In genomic region chr22:46289244-46289891, GRCh38 we compare ENCODE assay signal across 25 cellular contexts. TPM values are rescaled to one million over a fixed set of nuclear protein-coding genes. Genes with fewer than 3 reads are reported as not detected.
A peak's percentile ranks its signal among the peaks of the same experiment; 100 is the strongest.
DNase-seq lines count a peak whose midpoint lies in the region; ATAC-seq, FAIRE-seq and TF ChIP-seq lines count a peak whose summit lies in the region.
"Had no signal": no experiment of that assay in that cellular context is flagged by ENCODE, and none has a peak within 500 bp of the region (broad histone marks: within the 10 kb centered on the region; RNA-seq: fewer than 3 reads in every experiment).

No MANE protein-coding gene starts in this region.

- CTCF ChIA-PET in CD8-positive, alpha-beta memory T cell (lab: Charles Lee) = no interaction called here
- CTCF ChIA-PET in K562 (lab: Yijun Ruan, JAX; ENCODE audit: low intra/inter-chr PET ratio) = no interaction called here

- H3K4me1 Mint-ChIP-seq in CD8-positive, alpha-beta memory T cell = peaks cover 22 to 38% (median 27%) of the 10 kb centered on the region in 3 donors

- no TSS peak for BruUV-seq in K562 (replicated peaks; lab: Mats Ljungman, UMichigan)

- H3K36me3 Mint-ChIP-seq in CD8-positive, alpha-beta memory T cell = peaks cover 4 to 26% (median 10%) of the 10 kb centered on the region in 3 donors

- TF ChIP-seq RAD21 in K562 (CRISPR knock-in tag; conservative IDR thresholded peaks at IDR 0.05 in 1 of 2, IDR thresholded peaks at IDR 0.05 in 1 of 2) = no peak

- H3K27ac ChIP-seq in CD8-positive, alpha-beta memory T cell (ENCODE audit: low read depth, low read length) = peak overlapping the region; percentile 54
- H3K27ac ChIP-seq in K562 (ENCODE audit: extremely low read depth, low read depth, low read length) (no peak overlapping the region), psoas muscle (no peak overlapping the region), WERI-Rb-1 (no peak overlapping the region)
- H3K27ac ChIP-seq: dorsolateral prefrontal cortex, HL-60 had no signal

- H3K9me1 ChIP-seq in K562 (ENCODE audit: control insufficient read depth, insufficient read depth, low read length) = no peaks in the 10 kb centered on the region

- no peaks in the 10 kb centered on the region for H3K9me3 ChIP-seq in CD8-positive, alpha-beta memory T cell (ENCODE audit: low read length)
- H3K9me3 ChIP-seq in K562 (replicated peaks; ENCODE audit: control insufficient read depth, insufficient read depth, low read depth, low read length) (no peaks in the 10 kb centered on the region), psoas muscle (no peaks in the 10 kb centered on the region), mucosa of descending colon (no peaks in the 10 kb centered on the region), WERI-Rb-1 (ENCODE audit: severe bottlenecking) (no peaks in the 10 kb centered on the region)

- TF ChIP-seq EP300 in K562 (IDR thresholded peaks at IDR 0.05; ENCODE audit: low read length) = no peak

- H3K27me3 Mint-ChIP-seq in CD8-positive, alpha-beta memory T cell = no peaks in the 10 kb centered on the region
- H3K27me3 Mint-ChIP-seq: activated CD4-positive, alpha-beta T cell treated with anti-CD3 and anti-CD28 coated beads, Interleukin-2, amount 10 ng/mL, durations not matched to agents 24 days and 14 days; activated naive CD8-positive, alpha-beta T cell treated with anti-CD3 and anti-CD28 coated beads, Interleukin-2, amount 10 ng/mL, durations not matched to agents 7 days and 5 days had no signal

- H4K20me1 ChIP-seq in K562 (replicated peaks; ENCODE audit: control insufficient read depth, insufficient read depth, low read length) = no peaks in the 10 kb centered on the region

- no peak; the same call in 1 of the 2 replicates for TF ChIP-seq POLR2A in K562 (conservative IDR thresholded peaks at IDR 0.05)

- no peak overlapping the region for H2AFZ ChIP-seq in K562 (ENCODE audit: low read depth, low read length)

- no peaks in the 10 kb centered on the region for H3K36me3 ChIP-seq in CD8-positive, alpha-beta memory T cell (ENCODE audit: insufficient read depth, low read length)
- H3K36me3 ChIP-seq in K562 (ENCODE audit: control insufficient read depth, insufficient read depth, low read length) (peaks cover 29% of the 10 kb centered on the region), psoas muscle (ENCODE audit: insufficient read depth in 1 of 2, low read depth in 1 of 2) (peaks cover 0 to 57% of the 10 kb centered on the region in 2 donors), mucosa of descending colon (ENCODE audit: low read depth) (peaks cover 9% of the 10 kb centered on the region), WERI-Rb-1 (peaks cover 14% of the 10 kb centered on the region)

- H3K27ac Mint-ChIP-seq in CD8-positive, alpha-beta memory T cell = peak overlapping the region in 7 of 8 donors; percentile 50 to 98 (median 86)
- H3K27ac Mint-ChIP-seq: activated CD4-positive, alpha-beta T cell treated with anti-CD3 and anti-CD28 coated beads, Interleukin-2, amount 10 ng/mL, durations not matched to agents 24 days and 14 days had no signal

- ATAC-seq in K562 (no peak), psoas muscle (peak in 3 of 4 donors; percentile 2 to 58 (median 11)), mucosa of descending colon (no peak)
- ATAC-seq: HCT116, SK-N-SH treated with all-trans-retinoic acid at 6 μM for 48 hours had no signal

- H3K4me2 ChIP-seq in K562 (ENCODE audit: insufficient read depth, low read length) = no peak overlapping the region

- no peak overlapping the region for H3K9ac ChIP-seq in K562 (ENCODE audit: insufficient read depth in 1 of 2, low read depth in 2 of 2, low read length in 2 of 2)

- H3K4me3 ChIP-seq in CD8-positive, alpha-beta memory T cell (ENCODE audit: low read length) = no peak overlapping the region
- H3K4me3 ChIP-seq in K562 (no peak overlapping the region), psoas muscle (no peak overlapping the region), mucosa of descending colon (no peak overlapping the region), WERI-Rb-1 (ENCODE audit: low read depth, low read length) (no peak overlapping the region)
- H3K4me3 ChIP-seq: dorsolateral prefrontal cortex had no signal

- POLR2A ChIA-PET in CD8-positive, alpha-beta memory T cell (lab: Charles Lee) = interaction anchor here (1.2 kb wide), 1 partner anchor 253 kb away, joined by 3 read pairs; no protein-coding TSS in a partner anchor
- POLR2A ChIA-PET in K562 (lab: Yijun Ruan, JAX) = interaction anchor here (0.7 to 0.8 kb wide), 2 partner anchors 21 to 31 kb away, joined by 3 to 4 read pairs; no protein-coding TSS in a partner anchor

- no peaks in the 10 kb centered on the region for H3K27me3 ChIP-seq in CD8-positive, alpha-beta memory T cell (ENCODE audit: insufficient read depth, low read length, poor library complexity, severe bottlenecking)
- H3K27me3 ChIP-seq in K562 (ENCODE audit: control insufficient read depth in 2 of 2, insufficient read depth in 2 of 2, low read length in 2 of 2) = no peaks in the 10 kb centered on the region
- no peaks in the 10 kb centered on the region for H3K27me3 ChIP-seq in psoas muscle (ENCODE audit: insufficient read depth in 3 of 3, low read length in 2 of 3)
- no peaks in the 10 kb centered on the region for H3K27me3 ChIP-seq in WERI-Rb-1 (ENCODE audit: insufficient read depth, low read depth, severe bottlenecking)
- H3K27me3 ChIP-seq: dorsolateral prefrontal cortex had no signal

- in situ Hi-C loops in K562 (cut with MboI) = no loop called here

- no peaks in the 10 kb centered on the region for H3K79me2 ChIP-seq in K562 (ENCODE audit: control insufficient read depth, insufficient read depth, low read length)

- H3K4me1 ChIP-seq in CD8-positive, alpha-beta memory T cell (ENCODE audit: insufficient read depth, low read length) = peaks cover 22% of the 10 kb centered on the region
- peaks cover 0 to 19% of the 10 kb centered on the region in 2 experiments; a peak in 2 of 5 replicates for H3K4me1 ChIP-seq in K562 (replicated peaks in 1 of 2; ENCODE audit: control insufficient read depth in 2 of 2, insufficient read depth in 2 of 2, low read length in 2 of 2)
- peaks cover 4% of the 10 kb centered on the region for H3K4me1 ChIP-seq in psoas muscle
- H3K4me1 ChIP-seq in mucosa of descending colon (ENCODE audit: low read depth) = peaks cover 3% of the 10 kb centered on the region

- intact Hi-C loops in K562 (cut with micrococcal nuclease) = no loop called here
- intact Hi-C loops in psoas muscle (cut with DNase I) = no loop called here
- intact Hi-C loops in mucosa of descending colon (cut with DNase I, micrococcal nuclease) = no loop called here

- peak in 1 of 5 donors; percentile 52 for DNase-seq in CD8-positive, alpha-beta memory T cell
- DNase-seq in K562 (ENCODE audit: extremely low read depth in 1 of 4, low spot score in 3 of 4) (no peak), islet precursor cell (peak; percentile 50), psoas muscle (peak in 1 of 2 donors; percentile 51), mucosa of descending colon (no peak), AG20443 (ENCODE audit: low spot score) (no peak), nucleus accumbens (lab: John Stamatoyannopoulos, UW) (no peak), WERI-Rb-1 (no peak)
- DNase-seq: activated CD4-positive, alpha-beta T cell treated with anti-CD3 and anti-CD28 coated beads, Interleukin-2, amount 10 ng/mL, durations not matched to agents 24 days and 14 days; activated CD8-positive, alpha-beta memory T cell treated with anti-CD3 and anti-CD28 coated beads, Interleukin-2, amount 50 U/mL, for 4 hours; activated naive CD8-positive, alpha-beta T cell treated with anti-CD3 and anti-CD28 coated beads, Interleukin-2, amount 10 ng/mL, durations not matched to agents 7 days and 5 days; cerebellar nuclear complex; dorsolateral prefrontal cortex; foreskin fibroblast; NCI-H1092 treated with DMSO at 0.1 percent for 48 hours; NCI-H2029; NCI-H82; stimulated activated CD4-positive, alpha-beta T cell treated with anti-CD3 and anti-CD28 coated beads, Interleukin-2, amount 100 ng/mL, for 48 hours; stimulated activated naive CD4-positive, alpha-beta T cell treated with Interleukin-2 at 50 U/mL for 16 hours had no signal

- H3K9me3 Mint-ChIP-seq in CD8-positive, alpha-beta memory T cell = peaks cover 0 to 3% (median 2%) of the 10 kb centered on the region in 5 donors
- H3K9me3 Mint-ChIP-seq: activated CD4-positive, alpha-beta T cell treated with anti-CD3 and anti-CD28 coated beads, Interleukin-2, amount 10 ng/mL, durations not matched to agents 24 days and 14 days; activated naive CD8-positive, alpha-beta T cell treated with anti-CD3 and anti-CD28 coated beads, Interleukin-2, amount 10 ng/mL, durations not matched to agents 7 days and 5 days had no signal

- FAIRE-seq in K562 (lab: Jason Lieb, UNC) = no peak

- H3K4me3 Mint-ChIP-seq in CD8-positive, alpha-beta memory T cell = peak overlapping the region in 3 of 7 donors; percentile 48 to 73 (median 72)
- H3K4me3 Mint-ChIP-seq: activated CD4-positive, alpha-beta T cell treated with anti-CD3 and anti-CD28 coated beads, Interleukin-2, amount 10 ng/mL, durations not matched to agents 24 days and 14 days had no signal

- WGBS in K562 (ENCODE audit: insufficient coverage, low coverage, missing lambda C conversion rate) = 80% methylated on average over 12 of the region's 33 CpGs
- WGBS in psoas muscle, 3 donors = 65 to 73% (median 67%) methylated on average over 33 of the region's 33 CpGs

- TF ChIP-seq CTCF in K562 (IDR thresholded peaks at IDR 0.05 in 2 of 3, conservative IDR thresholded peaks at IDR 0.05 in 1 of 3; ENCODE audit: insufficient read depth in 2 of 3, low read depth in 1 of 3, low read length in 3 of 3) (no peak), psoas muscle (IDR thresholded peaks at IDR 0.05) (no peak), mucosa of descending colon (IDR thresholded peaks at IDR 0.05) (no peak), WERI-Rb-1 (IDR thresholded peaks at IDR 0.05; ENCODE audit: low read depth, low read length) (no peak)

RNA-seq across cellular contexts. Expression of gene GTSE1, which starts 7.3 kb away (rescaled TPM):
- 10 to 100 TPM; 27.4 to 30.9 TPM for total RNA-seq in CD8-positive, alpha-beta memory T cell
- polyA plus RNA-seq in CD8-positive, alpha-beta memory T cell = 0.10 TPM
- 29.5 and 46.4 TPM in 2 replicates for total RNA-seq in K562 (2011; cell fraction: chromatin; rRNA removed; ENCODE audit: low replicate concordance)
- total RNA-seq in K562 (2011; cell fraction: nucleolus; rRNA removed) = 24.9 and 26.0 TPM in 2 replicates
- total RNA-seq in K562 (2011; cell fraction: nucleoplasm; rRNA removed) = 25.7 and 26.0 TPM in 2 replicates
- total RNA-seq in K562 (2014; rRNA removed) (12.6 and 15.1 TPM in 2 replicates), K562 (2014; rRNA removed; fragmentation: Illumina TruSeq; extraction: Trizol) (7.8 and 8.6 TPM in 2 replicates), K562 (2015; rRNA removed; fragmentation: Illumina TruSeq; extraction: Trizol) (12.8 and 14.8 TPM in 2 replicates), K562 (2021) (20.5 and 22.5 TPM in 2 replicates), psoas muscle (under 1 TPM in 3 of 4 donors, not detected in 1; 0.15 to 0.47 (median 0.29) TPM), mucosa of descending colon (10 to 100 TPM in 1 of 3 donors, 1 to 10 TPM in 2; 1.6 to 10.9 (median 3.6) TPM)
- polyA plus RNA-seq in K562 (2011; rRNA removed) (12.9 and 13.9 TPM in 2 replicates), K562 (2014; fragmentation: Illumina TruSeq; extraction: Trizol) (17.2 and 18.0 TPM in 2 replicates), K562 (2014; fragmentation: Nextera tagmentation; extraction: Ambion mirVana) (1 to 10 TPM; 2.5 to 3.5 TPM), K562 (2014; rRNA removed) (16.6 and 19.6 TPM in 2 replicates), psoas muscle (under 1 TPM; 0.04 to 0.18 (median 0.13) TPM)
- polyA plus RNA-seq in K562 (2011; cell fraction: cytosol; rRNA removed) = 13.1 and 14.9 TPM in 2 replicates
- polyA plus RNA-seq in K562 (2011; cell fraction: nucleus; rRNA removed) = 16.7 and 24.3 TPM in 2 replicates
- polyA plus RNA-seq in K562 (2012) = 15.6 and 22.6 TPM in 2 replicates
- polyA minus RNA-seq in K562 (2011; rRNA and poly(A)+ RNA removed) = 6.6 and 6.7 TPM in 2 replicates
- polyA minus RNA-seq in K562 (2011; cell fraction: cytosol; rRNA and poly(A)+ RNA removed) = 7.7 and 11.9 TPM in 2 replicates
- 8.8 and 11.9 TPM in 2 replicates for polyA minus RNA-seq in K562 (2011; cell fraction: nucleus; rRNA and poly(A)+ RNA removed)

RNA-seq across cellular contexts. Expression of gene TTC38, which starts 21.6 kb away (rescaled TPM):
- 10 to 100 TPM; 17.4 to 20.0 TPM for total RNA-seq in CD8-positive, alpha-beta memory T cell
- polyA plus RNA-seq in CD8-positive, alpha-beta memory T cell = 15.6 TPM
- 44.5 and 81.7 TPM in 2 replicates for total RNA-seq in K562 (2011; cell fraction: chromatin; rRNA removed; ENCODE audit: low replicate concordance)
- 45.4 and 50.8 TPM in 2 replicates for total RNA-seq in K562 (2011; cell fraction: nucleolus; rRNA removed)
- 39.4 and 44.0 TPM in 2 replicates for total RNA-seq in K562 (2011; cell fraction: nucleoplasm; rRNA removed)
- total RNA-seq in K562 (2014; rRNA removed) = 18.1 and 27.6 TPM in 2 replicates
- total RNA-seq in K562 (2014; rRNA removed; fragmentation: Illumina TruSeq; extraction: Trizol) = 12.5 and 14.4 TPM in 2 replicates
- 18.2 and 22.2 TPM in 2 replicates for total RNA-seq in K562 (2015; rRNA removed; fragmentation: Illumina TruSeq; extraction: Trizol)
- total RNA-seq in K562 (2021) = 23.0 and 28.4 TPM in 2 replicates
- 21.4 and 38.9 TPM in 2 replicates for polyA plus RNA-seq in K562 (2011; rRNA removed)
- 32.9 and 33.8 TPM in 2 replicates for polyA plus RNA-seq in K562 (2011; cell fraction: cytosol; rRNA removed)
- polyA plus RNA-seq in K562 (2011; cell fraction: nucleus; rRNA removed) = 55.5 and 90.2 TPM in 2 replicates
- 13.8 and 18.0 TPM in 2 replicates for polyA plus RNA-seq in K562 (2012)
- polyA plus RNA-seq in K562 (2014; fragmentation: Illumina TruSeq; extraction: Trizol) = 16.9 and 17.9 TPM in 2 replicates
- 1 to 10 TPM in 1 of 2 experiments, under 1 TPM in 1; 0.84 to 2.5 TPM for polyA plus RNA-seq in K562 (2014; fragmentation: Nextera tagmentation; extraction: Ambion mirVana)
- 13.9 and 20.3 TPM in 2 replicates for polyA plus RNA-seq in K562 (2014; rRNA removed)
- polyA minus RNA-seq in K562 (2011; rRNA and poly(A)+ RNA removed) = 22.3 and 22.8 TPM in 2 replicates
- 16.7 and 34.3 TPM in 2 replicates for polyA minus RNA-seq in K562 (2011; cell fraction: cytosol; rRNA and poly(A)+ RNA removed)
- polyA minus RNA-seq in K562 (2011; cell fraction: nucleus; rRNA and poly(A)+ RNA removed) = 19.3 and 27.3 TPM in 2 replicates
- 10 to 100 TPM; 11.3 to 19.5 (median 14.9) TPM for total RNA-seq in psoas muscle
- polyA plus RNA-seq in psoas muscle = 10 to 100 TPM in 2 of 3 donors, 1 to 10 TPM in 1; 9.9 to 15.0 (median 13.4) TPM
- 100 to 1,000 TPM in 1 of 3 donors, 10 to 100 TPM in 2; 70.2 to 157 (median 90.7) TPM for total RNA-seq in mucosa of descending colon

RNA-seq across cellular contexts. Expression of gene PKDREJ, which starts 26.2 kb away (rescaled TPM):
- not detected for total RNA-seq in CD8-positive, alpha-beta memory T cell
- 0.03 TPM for polyA plus RNA-seq in CD8-positive, alpha-beta memory T cell
- 0.05 TPM in 1 of 2 replicates, not detected in the other for total RNA-seq in K562 (2011; cell fraction: chromatin; rRNA removed; ENCODE audit: low replicate concordance)
- not detected in 2 replicates for total RNA-seq in K562 (2011; cell fraction: nucleolus; rRNA removed)
- not detected in 2 replicates for total RNA-seq in K562 (2011; cell fraction: nucleoplasm; rRNA removed)
- total RNA-seq in K562 (2014; rRNA removed) (not detected in 2 replicates), K562 (2014; rRNA removed; fragmentation: Illumina TruSeq; extraction: Trizol) (not detected in 2 replicates), K562 (2015; rRNA removed; fragmentation: Illumina TruSeq; extraction: Trizol) (not detected in 2 replicates), K562 (2021) (not detected in 2 replicates), psoas muscle (not detected), mucosa of descending colon (under 1 TPM; 0.35 to 0.75 (median 0.36) TPM)
- polyA plus RNA-seq in K562 (2011; rRNA removed) (not detected in 2 replicates), K562 (2014; fragmentation: Illumina TruSeq; extraction: Trizol) (not detected in 2 replicates), K562 (2014; fragmentation: Nextera tagmentation; extraction: Ambion mirVana) (under 1 TPM in 1 of 2 experiments, not detected in 1; 0.03 TPM), K562 (2014; rRNA removed) (not detected in 2 replicates), psoas muscle (under 1 TPM in 2 of 3 donors, not detected in 1; under 0.01 to 0.03 TPM)
- polyA plus RNA-seq in K562 (2011; cell fraction: cytosol; rRNA removed) = not detected in 2 replicates
- 0.01 TPM in 1 of 2 replicates, not detected in the other for polyA plus RNA-seq in K562 (2011; cell fraction: nucleus; rRNA removed)
- 0.18 and 0.47 TPM in 2 replicates for polyA plus RNA-seq in K562 (2012)
- polyA minus RNA-seq in K562 (2011; rRNA and poly(A)+ RNA removed) = not detected in 2 replicates
- polyA minus RNA-seq in K562 (2011; cell fraction: cytosol; rRNA and poly(A)+ RNA removed) = not detected in 2 replicates
- not detected in 2 replicates for polyA minus RNA-seq in K562 (2011; cell fraction: nucleus; rRNA and poly(A)+ RNA removed)
- total RNA-seq: activated CD4-positive, alpha-beta T cell treated with anti-CD3 and anti-CD28 coated beads, Interleukin-2, amount 10 ng/mL, durations not matched to agents 24 days and 14 days; activated naive CD8-positive, alpha-beta T cell treated with anti-CD3 and anti-CD28 coated beads, Interleukin-2, amount 10 ng/mL, durations not matched to agents 7 days and 5 days; epithelial cell of proximal tubule; renal cortical epithelial cell; T-helper 2 cell treated with Interferon-gamma antibody and Interleukin-4, amounts not matched to agents 100 ng/mL and 5 ng/mL, for 36 hours had no signal

RNA-seq across cellular contexts. Expression of gene CDPF1, which starts 39.3 kb away (rescaled TPM):
- total RNA-seq in CD8-positive, alpha-beta memory T cell = 10 to 100 TPM in 1 of 2 experiments, 1 to 10 TPM in 1; 8.6 to 10.0 TPM
- polyA plus RNA-seq in CD8-positive, alpha-beta memory T cell = 18.8 TPM
- 5.4 and 14.5 TPM in 2 replicates for total RNA-seq in K562 (2011; cell fraction: chromatin; rRNA removed; ENCODE audit: low replicate concordance)
- 12.8 and 13.5 TPM in 2 replicates for total RNA-seq in K562 (2011; cell fraction: nucleolus; rRNA removed)
- 7.3 and 10.5 TPM in 2 replicates for total RNA-seq in K562 (2011; cell fraction: nucleoplasm; rRNA removed)
- total RNA-seq in K562 (2014; rRNA removed) (14.5 and 18.8 TPM in 2 replicates), K562 (2014; rRNA removed; fragmentation: Illumina TruSeq; extraction: Trizol) (4.6 and 4.9 TPM in 2 replicates), K562 (2015; rRNA removed; fragmentation: Illumina TruSeq; extraction: Trizol) (6.1 and 7.0 TPM in 2 replicates), K562 (2021) (10.2 and 11.1 TPM in 2 replicates), psoas muscle (1 to 10 TPM; 5.3 to 9.1 (median 8.8) TPM), mucosa of descending colon (10 to 100 TPM in 1 of 3 donors, 1 to 10 TPM in 2; 6.6 to 10.4 (median 6.7) TPM)
- polyA plus RNA-seq in K562 (2011; rRNA removed) (9.1 and 13.4 TPM in 2 replicates), K562 (2014; fragmentation: Illumina TruSeq; extraction: Trizol) (10.6 and 11.5 TPM in 2 replicates), K562 (2014; fragmentation: Nextera tagmentation; extraction: Ambion mirVana) (1 to 10 TPM in 1 of 2 experiments, under 1 TPM in 1; 0.84 to 3.2 TPM), K562 (2014; rRNA removed) (19.2 and 19.5 TPM in 2 replicates), psoas muscle (10 to 100 TPM; 11.2 to 17.8 (median 14.3) TPM)
- 12.6 and 16.5 TPM in 2 replicates for polyA plus RNA-seq in K562 (2011; cell fraction: cytosol; rRNA removed)
- polyA plus RNA-seq in K562 (2011; cell fraction: nucleus; rRNA removed) = 31.9 and 35.6 TPM in 2 replicates
- polyA plus RNA-seq in K562 (2012) = 8.0 and 13.0 TPM in 2 replicates
- 2.3 and 2.7 TPM in 2 replicates for polyA minus RNA-seq in K562 (2011; rRNA and poly(A)+ RNA removed)
- 2.5 and 2.8 TPM in 2 replicates for polyA minus RNA-seq in K562 (2011; cell fraction: cytosol; rRNA and poly(A)+ RNA removed)
- 3.9 and 4.2 TPM in 2 replicates for polyA minus RNA-seq in K562 (2011; cell fraction: nucleus; rRNA and poly(A)+ RNA removed)

RNA-seq across cellular contexts. Expression of gene TRMU, which starts 46.1 kb away (rescaled TPM):
- 10 to 100 TPM; 68.9 to 69.5 TPM for total RNA-seq in CD8-positive, alpha-beta memory T cell
- 13.3 TPM for polyA plus RNA-seq in CD8-positive, alpha-beta memory T cell
- total RNA-seq in K562 (2011; cell fraction: chromatin; rRNA removed; ENCODE audit: low replicate concordance) = 143 and 244 TPM in 2 replicates
- 146 and 197 TPM in 2 replicates for total RNA-seq in K562 (2011; cell fraction: nucleolus; rRNA removed)
- total RNA-seq in K562 (2011; cell fraction: nucleoplasm; rRNA removed) = 117 and 144 TPM in 2 replicates
- 47.2 and 52.2 TPM in 2 replicates for total RNA-seq in K562 (2014; rRNA removed)
- total RNA-seq in K562 (2014; rRNA removed; fragmentation: Illumina TruSeq; extraction: Trizol) = 28.6 and 28.8 TPM in 2 replicates
- total RNA-seq in K562 (2015; rRNA removed; fragmentation: Illumina TruSeq; extraction: Trizol) = 38.2 and 38.7 TPM in 2 replicates
- 46.0 and 47.2 TPM in 2 replicates for total RNA-seq in K562 (2021)
- 35.3 and 36.7 TPM in 2 replicates for polyA plus RNA-seq in K562 (2011; rRNA removed)
- polyA plus RNA-seq in K562 (2011; cell fraction: cytosol; rRNA removed) = 28.7 and 36.3 TPM in 2 replicates
- polyA plus RNA-seq in K562 (2011; cell fraction: nucleus; rRNA removed) = 224 and 236 TPM in 2 replicates
- 31.9 and 36.3 TPM in 2 replicates for polyA plus RNA-seq in K562 (2012)
- polyA plus RNA-seq in K562 (2014; fragmentation: Illumina TruSeq; extraction: Trizol) = 33.3 and 36.3 TPM in 2 replicates
- 1 to 10 TPM; 2.3 to 3.7 TPM for polyA plus RNA-seq in K562 (2014; fragmentation: Nextera tagmentation; extraction: Ambion mirVana)
- polyA plus RNA-seq in K562 (2014; rRNA removed) = 49.9 and 54.1 TPM in 2 replicates
- 24.6 and 28.1 TPM in 2 replicates for polyA minus RNA-seq in K562 (2011; rRNA and poly(A)+ RNA removed)
- polyA minus RNA-seq in K562 (2011; cell fraction: cytosol; rRNA and poly(A)+ RNA removed) = 11.9 and 14.3 TPM in 2 replicates
- 113 and 153 TPM in 2 replicates for polyA minus RNA-seq in K562 (2011; cell fraction: nucleus; rRNA and poly(A)+ RNA removed)
- total RNA-seq in psoas muscle = 10 to 100 TPM in 3 of 4 donors, 1 to 10 TPM in 1; 9.6 to 20.3 (median 16.5) TPM
- 10 to 100 TPM; 12.8 to 37.1 (median 24.9) TPM for polyA plus RNA-seq in psoas muscle
- 10 to 100 TPM; 40.5 to 41.5 (median 41.2) TPM for total RNA-seq in mucosa of descending colon

Comparison
In these comparisons a context has a peak if more than half of its experiments do, and no peak if none do; other contexts are left out.
1. ATAC-seq: peak in psoas muscle (3 of 4); none in K562 (single experiment) and mucosa of descending colon (single experiment).